Comparison of ENCODE assay signal across 8 cellular contexts in genomic region chr22:36111316-36111715, GRCh38. TPM values are rescaled to one million over a fixed set of nuclear protein-coding genes. Genes with fewer than 3 reads are reported as not detected.
"Had no signal": no experiment of that assay in that cellular context is flagged by ENCODE, and none has a peak within 500 bp of the region (broad histone marks: within the 10 kb centered on the region; RNA-seq: fewer than 3 reads in every experiment).

No MANE protein-coding gene starts in this region.

- H3K36me3 Mint-ChIP-seq: IgD-negative memory B cell had no signal

- H3K9me3 Mint-ChIP-seq: H9, IgD-negative memory B cell had no signal

- H2AFZ ChIP-seq: GM23248 had no signal

- H3K4me3 ChIP-seq: GM23248 had no signal

- H3K9ac ChIP-seq: GM23248 had no signal

- FAIRE-seq: H1, H54, HTR-8/SVneo had no signal

- DNase-seq: GM23248, H9, HCEC 1CT, KBM-7 had no signal

- H3K4me3 Mint-ChIP-seq: H9, IgD-negative memory B cell had no signal

- H3K27ac ChIP-seq: GM23248 had no signal

- H3K27ac Mint-ChIP-seq: H9, IgD-negative memory B cell had no signal

RNA-seq across cellular contexts. Expression of gene APOL3, which starts 49.2 kb away (rescaled TPM):
- total RNA-seq: H1, H9 had no signal
